2 cellular contexts compared by ENCODE assay signal in the genomic region with DNA sequence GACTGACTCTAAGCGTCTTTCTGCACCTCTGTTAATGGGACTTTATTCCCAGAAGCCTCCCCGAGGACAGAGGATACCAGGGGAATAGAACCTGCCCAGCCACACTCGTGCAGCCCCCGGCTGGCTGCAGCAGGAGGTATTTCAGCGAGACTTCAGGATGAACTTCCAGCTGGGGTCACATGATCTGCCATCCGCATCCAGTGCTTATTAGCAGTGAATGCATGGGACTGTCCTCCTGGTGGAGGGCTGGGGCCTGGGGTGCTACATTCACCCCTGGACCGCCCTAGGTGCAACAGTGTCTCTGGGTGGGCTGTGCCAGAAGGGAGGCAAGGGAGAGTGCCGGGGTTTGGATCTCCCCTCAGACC.
TF ChIP-seq lines count a peak whose summit lies in the region.

No MANE protein-coding gene starts in this region.

TF ChIP-seq in WTC11, 78 proteins besides CTCF, POLR2A, EP300 and RAD21:
- TF ChIP-seq PREB (CRISPR knock-in tag; IDR thresholded peaks at IDR 0.05; ENCODE audit: borderline replicate concordance) (no peak), MXD4 (CRISPR knock-in tag; IDR thresholded peaks at IDR 0.05; ENCODE audit: borderline replicate concordance) (no peak), ETV6 (CRISPR knock-in tag; IDR thresholded peaks at IDR 0.05) (no peak)
- TF ChIP-seq, protein P1, sequence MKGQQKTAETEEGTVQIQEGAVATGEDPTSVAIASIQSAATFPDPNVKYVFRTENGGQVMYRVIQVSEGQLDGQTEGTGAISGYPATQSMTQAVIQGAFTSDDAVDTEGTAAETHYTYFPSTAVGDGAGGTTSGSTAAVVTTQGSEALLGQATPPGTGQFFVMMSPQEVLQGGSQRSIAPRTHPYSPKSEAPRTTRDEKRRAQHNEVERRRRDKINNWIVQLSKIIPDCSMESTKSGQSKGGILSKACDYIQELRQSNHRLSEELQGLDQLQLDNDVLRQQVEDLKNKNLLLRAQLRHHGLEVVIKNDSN (CRISPR knock-in tag; IDR thresholded peaks at IDR 0.05), result peak; percentile 71
- TF ChIP-seq, protein P2, sequence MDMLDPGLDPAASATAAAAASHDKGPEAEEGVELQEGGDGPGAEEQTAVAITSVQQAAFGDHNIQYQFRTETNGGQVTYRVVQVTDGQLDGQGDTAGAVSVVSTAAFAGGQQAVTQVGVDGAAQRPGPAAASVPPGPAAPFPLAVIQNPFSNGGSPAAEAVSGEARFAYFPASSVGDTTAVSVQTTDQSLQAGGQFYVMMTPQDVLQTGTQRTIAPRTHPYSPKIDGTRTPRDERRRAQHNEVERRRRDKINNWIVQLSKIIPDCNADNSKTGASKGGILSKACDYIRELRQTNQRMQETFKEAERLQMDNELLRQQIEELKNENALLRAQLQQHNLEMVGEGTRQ (CRISPR knock-in tag; IDR thresholded peaks at IDR 0.05), result peak; percentile 73
- TF ChIP-seq, protein P3, sequence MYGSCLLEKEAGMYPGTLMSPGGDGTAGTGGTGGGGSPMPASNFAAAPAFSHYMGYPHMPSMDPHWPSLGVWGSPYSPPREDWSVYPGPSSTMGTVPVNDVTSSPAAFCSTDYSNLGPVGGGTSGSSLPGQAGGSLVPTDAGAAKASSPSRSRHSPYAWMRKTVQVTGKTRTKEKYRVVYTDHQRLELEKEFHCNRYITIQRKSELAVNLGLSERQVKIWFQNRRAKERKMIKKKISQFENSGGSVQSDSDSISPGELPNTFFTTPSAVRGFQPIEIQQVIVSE (CRISPR knock-in tag; IDR thresholded peaks at IDR 0.05; ENCODE audit: borderline replicate concordance), result no peak

TF ChIP-seq in endothelial cell of umbilical vein, 7 proteins besides CTCF, POLR2A, EP300 and RAD21:
- no peak for TF ChIP-seq JUN (IDR thresholded peaks at IDR 0.05; ENCODE audit: borderline replicate concordance, insufficient read depth, insufficient read length, low read depth)
- TF ChIP-seq MYC (IDR thresholded peaks at IDR 0.05; ENCODE audit: low read depth, low read length), result no peak
- TF ChIP-seq MAX (IDR thresholded peaks at IDR 0.05; ENCODE audit: insufficient read depth, insufficient read length), result no peak
- TF ChIP-seq GATA2 (IDR thresholded peaks at IDR 0.05; ENCODE audit: insufficient read depth, insufficient read length, low read depth, low read length), result no peak
- TF ChIP-seq FOS (IDR thresholded peaks at IDR 0.05; ENCODE audit: borderline replicate concordance, insufficient read depth, low read length), result no peak
- no peak for TF ChIP-seq EZH2 (IDR thresholded peaks at IDR 0.05; ENCODE audit: borderline replicate concordance, low read depth, low read length, severe bottlenecking)
- TF ChIP-seq POLR2AphosphoS5 (IDR thresholded peaks at IDR 0.05; ENCODE audit: insufficient read depth, low read depth, low read length), result no peak
